In genomic region chr7:56092789-56093531, GRCh38 we compare ENCODE assay signal across 8 cellular contexts. TPM values are rescaled to one million over a fixed set of nuclear protein-coding genes. Genes with fewer than 3 reads are reported as not detected.
DNase-seq lines count a peak whose midpoint lies in the region; ATAC-seq and TF ChIP-seq lines count a peak whose summit lies in the region.

Gene PHKG1 (minus strand): TSS chr7:56092952. CDS start chr7:56088941, 4,011 bp downstream.

- TF ChIP-seq POLR2A in prostate gland (IDR thresholded peaks at IDR 0.05), result no peak

- in situ Hi-C loops in ACHN (cut with HindIII; ENCODE audit: low pct_ligation_motif_present, low pct_unique_long_range_greater_than_20kb, low sequenced_read_pairs), result no loop called here

- 22% methylated on average over 19 of the region's 19 CpGs for WGBS in prostate gland

- intact Hi-C loops in Right ventricle myocardium inferior (cut with DNase I), result loop anchor here (1.0 kb wide), 1 partner anchor 14 kb away; no protein-coding TSS in a partner anchor
- intact Hi-C loops in prostate gland (cut with DNase I), result no loop called here

- TF ChIP-seq CTCF in VCaP (conservative IDR thresholded peaks at IDR 0.05) (peak; percentile 93), prostate gland (IDR thresholded peaks at IDR 0.05) (peak in 3 of 4 experiments; percentile 21 to 48 (median 33))

- H3K9me3 ChIP-seq in prostate gland, result no peaks in the 10 kb centered on the region

- H3K4me3 ChIP-seq in prostate gland, result no peak within 1 kb of the TSS

- DNase-seq in ACHN (peak; percentile 75), HK-2 (ENCODE audit: unreplicated experiment) (peak; percentile 39), Right ventricle myocardium inferior (ENCODE audit: missing footprints) (peak; percentile 85), prostate gland (ENCODE audit: low spot score) (peak; percentile 71)

- H3K27ac ChIP-seq in VCaP (peak within 1 kb of the TSS; percentile 80), prostate gland (peak within 1 kb of the TSS; percentile 46 to 71)

- no peaks in the 10 kb centered on the region for H3K36me3 ChIP-seq in prostate gland

- peaks cover 5% of the 10 kb centered on the region for H3K4me1 ChIP-seq in prostate gland (replicated peaks)

- no peaks in the 10 kb centered on the region for H3K27me3 ChIP-seq in prostate gland (replicated peaks; ENCODE audit: insufficient read depth)

- peak; percentile 86 for ATAC-seq in Right ventricle myocardium inferior
- ATAC-seq in GM19328 (IDR thresholded peaks at IDR 0.05; ENCODE audit: unreplicated experiment), result no peak
- no peak for ATAC-seq in GM19467 (IDR thresholded peaks at IDR 0.05; ENCODE audit: unreplicated experiment)
- no peak for ATAC-seq in HG03175 (IDR thresholded peaks at IDR 0.05; ENCODE audit: unreplicated experiment)

RNA-seq across cellular contexts. Expression of gene PHKG1, which starts in this region (rescaled TPM):
- 31.2 TPM for total RNA-seq in Right ventricle myocardium inferior
- total RNA-seq in prostate gland, result 1 to 10 TPM in 1 of 2 donors, under 1 TPM in 1; 0.82 to 2.4 TPM
